ENCODE assay signal across 10 cellular contexts in the genomic region with DNA sequence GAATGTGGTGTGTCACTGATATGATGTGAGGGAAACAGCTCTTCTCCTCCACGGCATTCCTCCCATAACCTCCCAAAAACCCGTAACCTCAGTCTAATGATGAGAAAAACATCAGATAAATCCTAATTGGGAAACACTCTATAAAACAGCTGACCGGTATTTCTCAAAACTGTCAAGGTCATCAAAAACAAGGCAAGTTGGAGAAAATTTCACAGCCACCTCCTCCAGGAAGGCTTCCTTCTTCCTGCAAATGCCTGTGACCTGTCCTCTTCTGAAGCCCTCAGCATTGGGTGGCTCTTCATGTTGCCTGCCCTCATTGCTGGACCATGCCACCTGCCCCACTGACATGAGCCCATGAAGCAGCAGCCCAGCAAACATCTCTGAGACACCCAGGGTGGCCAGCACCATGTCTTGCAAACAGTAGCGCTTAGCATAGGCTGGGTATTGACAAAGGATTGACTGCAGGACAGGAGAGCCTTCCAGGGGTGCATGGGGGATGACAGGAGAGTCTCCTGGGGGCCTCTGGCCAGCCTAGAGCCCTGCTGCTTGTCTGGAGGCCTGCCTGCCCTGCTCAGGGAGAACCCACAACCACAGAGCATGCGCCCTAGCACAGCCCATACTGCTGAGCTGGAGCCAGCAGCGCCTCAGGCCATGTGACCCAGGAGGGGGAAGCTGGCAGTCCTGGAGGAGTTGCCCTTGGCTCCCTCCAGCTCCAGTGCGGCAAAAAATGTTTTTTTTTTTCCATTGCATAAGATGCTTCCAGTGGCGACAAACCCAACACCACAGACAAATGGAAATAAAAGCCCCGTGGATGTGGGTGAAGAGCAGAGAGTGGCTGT. TPM values are rescaled to one million over a fixed set of nuclear protein-coding genes. Genes with fewer than 3 reads are reported as not detected.
DNase-seq lines count a peak whose midpoint lies in the region; ATAC-seq and TF ChIP-seq lines count a peak whose summit lies in the region.
"Had no signal": no experiment of that assay in that cellular context is flagged by ENCODE, and none has a peak within 500 bp of the region (broad histone marks: within the 10 kb centered on the region; RNA-seq: fewer than 3 reads in every experiment).

No MANE protein-coding gene starts in this region.

- H3K4me1 ChIP-seq in right lobe of liver (no peaks in the 10 kb centered on the region), transverse colon (peaks cover 0 to 29% (median 23%) of the 10 kb centered on the region in 4 donors)

- H3K27me3 ChIP-seq in right lobe of liver (no peaks in the 10 kb centered on the region), transverse colon (no peaks in the 10 kb centered on the region)
- H3K27me3 ChIP-seq: suprapubic skin had no signal

- TF ChIP-seq EP300 in transverse colon (IDR thresholded peaks at IDR 0.05; ENCODE audit: low read depth), result no peak

- DNase-seq in activated CD8-positive, alpha-beta memory T cell treated with anti-CD3 and anti-CD28 coated beads for 24 hours, result peak; percentile 47
- no peak for DNase-seq in activated CD8-positive, alpha-beta memory T cell treated with anti-CD3 and anti-CD28 coated beads, Interleukin-2, amount 50 U/mL, for 4 hours
- DNase-seq in astrocyte of the hippocampus (ENCODE audit: low read depth, low spot score) (peak; percentile 73), right lobe of liver (no peak), transverse colon (no peak), NCI-H526 treated with DMSO at 0.1 percent for 48 hours (lab: John Stamatoyannopoulos, UW) (no peak)
- DNase-seq in activated CD4-positive, alpha-beta T cell treated with anti-CD3 and anti-CD28 coated beads for 4 hours, result no peak
- DNase-seq: activated CD4-positive, alpha-beta T cell treated with anti-CD3 and anti-CD28 coated beads for 36 hours had no signal

- H3K4me3 ChIP-seq in right lobe of liver (no peak overlapping the region), transverse colon (no peak overlapping the region)
- H3K4me3 ChIP-seq: suprapubic skin had no signal

- intact Hi-C loops in right lobe of liver (cut with DNase I) (no loop called here), transverse colon (cut with DNase I; ENCODE audit: low total_unique reads) (no loop called here)

- in situ Hi-C loops in transverse colon (cut with MboI; ENCODE audit: low pct_ligation_motif_present in 1 of 4, low pct_unique_long_range_greater_than_20kb in 1 of 4, low sequenced_read_pairs in 3 of 4), result no loop called here

- H3K36me3 ChIP-seq in right lobe of liver (no peaks in the 10 kb centered on the region), transverse colon (no peaks in the 10 kb centered on the region)
- H3K36me3 ChIP-seq: suprapubic skin had no signal

- TF ChIP-seq POLR2A in right lobe of liver (IDR thresholded peaks at IDR 0.05) (no peak), transverse colon (IDR thresholded peaks at IDR 0.05) (no peak)

- 88% methylated on average over 4 of the region's 9 CpGs for WGBS in right lobe of liver (ENCODE audit: insufficient coverage, low coverage, low lambda C conversion rate, missing lambda C conversion rate)
- 72 to 83% methylated on average over 5 to 9 of the region's 9 CpGs for WGBS in transverse colon (ENCODE audit: low coverage in 1 of 2), 2 donors

- ATAC-seq in right lobe of liver, result peak; percentile 29 to 63 (median 46)
- no peak for ATAC-seq in HG02588 (IDR thresholded peaks at IDR 0.05; ENCODE audit: unreplicated experiment)
- ATAC-seq: activated CD4-positive, alpha-beta T cell treated with anti-CD3 and anti-CD28 coated beads for 36 hours had no signal

- TF ChIP-seq CTCF in right lobe of liver (IDR thresholded peaks at IDR 0.05), result no peak
- TF ChIP-seq CTCF in transverse colon (IDR thresholded peaks at IDR 0.05), result no peak

- H3K27ac ChIP-seq in right lobe of liver (no peak overlapping the region), transverse colon (peak overlapping the region; percentile 35 to 77 (median 74))

- H3K9me3 ChIP-seq in right lobe of liver (no peaks in the 10 kb centered on the region), transverse colon (no peaks in the 10 kb centered on the region)
- H3K9me3 ChIP-seq: suprapubic skin had no signal

RNA-seq across cellular contexts. Expression of a gene that starts 49.7 kb away (rescaled TPM):
- 1 to 10 TPM; 1.7 to 6.5 (median 2.1) TPM for total RNA-seq in right lobe of liver
- total RNA-seq in transverse colon, result 1 to 10 TPM; 3.0 to 10.0 (median 5.9) TPM

Comparison
In these comparisons a context has a peak if more than half of its experiments do, and no peak if none do; other contexts are left out.
1. DNase-seq: peak in activated CD8-positive, alpha-beta memory T cell treated with anti-CD3 and anti-CD28 coated beads for 24 hours (single experiment) and astrocyte of the hippocampus (single experiment); none in activated CD8-positive, alpha-beta memory T cell treated with anti-CD3 and anti-CD28 coated beads, Interleukin-2, amount 50 U/mL, for 4 hours (single experiment), right lobe of liver (0 of 3), transverse colon (single experiment), NCI-H526 treated with DMSO at 0.1 percent for 48 hours (single experiment) and activated CD4-positive, alpha-beta T cell treated with anti-CD3 and anti-CD28 coated beads for 4 hours (0 of 2).
2. H3K27ac ChIP-seq: peak in transverse colon (4 of 4); none in right lobe of liver (0 of 3).